ENCODE assay signal across 17 cellular contexts in genomic region chr5:155389498-155389897, GRCh38.
"Had no signal": no experiment of that assay in that cellular context is flagged by ENCODE, and none has a peak within 500 bp of the region (broad histone marks: within the 10 kb centered on the region; RNA-seq: fewer than 3 reads in every experiment).

No MANE protein-coding gene starts in this region.

- ATAC-seq: effector memory CD8-positive, alpha-beta T cell; esophagus mucosa; natural killer cell; sciatic nerve; stimulated activated memory B cell treated with anti-CD40 and anti-IgM and Interleukin-4, amounts not matched to agents 10 μg/mL and 1 μg/mL and 100 μg/mL, for 72 hours; WTC11 had no signal

- DNase-seq: activated T-cell treated with anti-CD3 and anti-CD28 coated beads, Interleukin-2, amount 50 U/mL, for 1 hour; adrenal gland; colonic mucosa; dorsolateral prefrontal cortex; effector memory CD8-positive, alpha-beta T cell; foreskin melanocyte; left ventricle myocardium inferior; mammary epithelial cell; midbrain; natural killer cell; small intestine; testis; uterus had no signal
